ENCODE assay signal across 24 cellular contexts in genomic region chr9:71072587-71072986, GRCh38. TPM values are rescaled to one million over a fixed set of nuclear protein-coding genes. Genes with fewer than 3 reads are reported as not detected.
"Had no signal": no experiment of that assay in that cellular context is flagged by ENCODE, and none has a peak within 500 bp of the region (broad histone marks: within the 10 kb centered on the region; RNA-seq: fewer than 3 reads in every experiment).

No MANE protein-coding gene starts in this region.

- H3K36me3 ChIP-seq: colonic mucosa, neural progenitor cell, prostate gland, right atrium auricular region, tibial artery had no signal

- H3K27me3 ChIP-seq: colonic mucosa, foreskin keratinocyte, neural progenitor cell, right atrium auricular region, testis, tibial artery had no signal

- DNase-seq: colonic mucosa; effector CD8-positive, alpha-beta T cell; endodermal cell; foreskin keratinocyte; hypothalamus; immature natural killer cell; mesenchymal stem cell; mucosa of descending colon; naive thymus-derived CD4-positive, alpha-beta T cell; stimulated activated CD4-positive, alpha-beta T cell treated with anti-CD3 and anti-CD28 coated beads, Interleukin-2, amount 100 ng/mL, for 24 hours; stimulated activated CD4-positive, alpha-beta T cell treated with anti-CD3 and anti-CD28 coated beads, Interleukin-4, amount 100 ng/mL, for 4 hours; stimulated activated naive CD8-positive, alpha-beta T cell treated with anti-CD3 and anti-CD28 coated beads, Interleukin-15, Interleukin-2, amounts not matched to agents 100 U/mL and 50 U/mL, for 24 hours; substantia nigra; testis; tibial artery had no signal

- H3K4me1 ChIP-seq: colonic mucosa, foreskin keratinocyte, prostate gland, right atrium auricular region, testis, tibial artery had no signal

- H3K9ac ChIP-seq: neural progenitor cell had no signal

- H3K27ac ChIP-seq: colonic mucosa, epithelial cell of prostate, foreskin keratinocyte, neural progenitor cell, prostate gland, right atrium auricular region, testis, tibial artery had no signal

- H3K9me3 ChIP-seq: colonic mucosa, mucosa of descending colon, prostate gland, right atrium auricular region, testis, tibial artery had no signal

- H2AFZ ChIP-seq: neural progenitor cell had no signal

- ATAC-seq: esophagus mucosa; foreskin keratinocyte; left lobe of liver; mucosa of descending colon; naive thymus-derived CD4-positive, alpha-beta T cell; sciatic nerve; stimulated activated memory B cell treated with anti-CD40 and anti-IgM and Interleukin-4, amounts not matched to agents 10 μg/mL and 1 μg/mL and 100 μg/mL, for 72 hours; stimulated activated naive CD8-positive, alpha-beta T cell treated with anti-CD3 and anti-CD28 coated beads, Interleukin-15, Interleukin-2, amounts not matched to agents 100 U/mL and 50 U/mL, for 24 hours had no signal

- H3K4me3 ChIP-seq: colonic mucosa, mucosa of descending colon, neural progenitor cell, prostate gland, right atrium auricular region, testis, tibial artery had no signal

- H3K4me2 ChIP-seq: neural progenitor cell had no signal

RNA-seq across cellular contexts. Expression of gene TRPM3, which starts 48.8 kb away (rescaled TPM):
- total RNA-seq: chondrocyte; esophagus mucosa; foreskin keratinocyte; naive thymus-derived CD4-positive, alpha-beta T cell had no signal
- polyA plus RNA-seq: foreskin keratinocyte; immature natural killer cell; naive thymus-derived CD4-positive, alpha-beta T cell had no signal
